1 cellular context compared by ENCODE assay signal in the genomic region with DNA sequence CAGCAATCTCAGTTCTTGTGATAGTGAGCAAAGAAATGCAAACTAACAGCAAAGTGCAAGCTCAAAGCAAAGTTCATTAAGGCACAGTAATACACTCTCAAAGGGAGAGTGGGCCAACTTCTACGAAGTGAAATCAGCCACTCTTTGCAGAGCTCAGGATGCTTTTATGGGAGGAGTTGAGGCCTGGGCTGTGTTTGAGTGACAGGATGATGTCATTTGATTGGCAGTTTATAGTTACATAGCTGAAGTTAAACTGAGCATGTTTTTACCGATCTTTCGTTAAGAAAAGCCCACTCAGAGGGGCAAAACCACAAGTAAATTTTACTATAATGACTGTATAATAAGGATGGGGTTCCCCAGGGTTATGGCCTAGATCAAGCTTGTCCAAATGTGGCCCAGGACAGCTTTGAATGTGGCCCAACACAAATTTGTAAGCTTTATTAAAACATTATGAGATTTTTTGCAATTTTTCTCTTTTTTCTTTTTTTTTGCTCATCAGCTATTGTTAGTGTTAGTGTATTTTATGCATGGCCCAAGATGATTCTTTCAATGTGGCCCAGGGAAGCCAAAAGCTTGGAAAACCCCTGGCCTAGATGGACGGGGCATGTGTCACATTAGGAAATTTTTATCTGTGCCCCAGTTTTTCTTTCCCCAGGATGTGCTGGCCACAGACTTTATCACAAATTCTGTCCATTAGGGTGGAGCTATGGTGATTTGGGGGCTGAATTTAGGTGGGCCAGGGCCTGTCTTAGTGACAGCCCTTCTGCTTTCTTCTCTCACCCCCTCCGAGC.
A peak's percentile ranks its signal among the peaks of the same experiment; 100 is the strongest.
TF ChIP-seq lines count a peak whose summit lies in the region.

No MANE protein-coding gene starts in this region.

TF ChIP-seq in K562, 482 proteins besides CTCF, POLR2A, EP300 and RAD21 (continued from another document and continues in another):
- TF ChIP-seq, protein P1, sequence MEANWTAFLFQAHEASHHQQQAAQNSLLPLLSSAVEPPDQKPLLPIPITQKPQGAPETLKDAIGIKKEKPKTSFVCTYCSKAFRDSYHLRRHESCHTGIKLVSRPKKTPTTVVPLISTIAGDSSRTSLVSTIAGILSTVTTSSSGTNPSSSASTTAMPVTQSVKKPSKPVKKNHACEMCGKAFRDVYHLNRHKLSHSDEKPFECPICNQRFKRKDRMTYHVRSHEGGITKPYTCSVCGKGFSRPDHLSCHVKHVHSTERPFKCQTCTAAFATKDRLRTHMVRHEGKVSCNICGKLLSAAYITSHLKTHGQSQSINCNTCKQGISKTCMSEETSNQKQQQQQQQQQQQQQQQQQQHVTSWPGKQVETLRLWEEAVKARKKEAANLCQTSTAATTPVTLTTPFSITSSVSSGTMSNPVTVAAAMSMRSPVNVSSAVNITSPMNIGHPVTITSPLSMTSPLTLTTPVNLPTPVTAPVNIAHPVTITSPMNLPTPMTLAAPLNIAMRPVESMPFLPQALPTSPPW (CRISPR knock-in tag; IDR thresholded peaks at IDR 0.05): no peak
- TF ChIP-seq ZNF444 (CRISPR knock-in tag; IDR thresholded peaks at IDR 0.05): no peak
- no peak for TF ChIP-seq FOXM1 (IDR thresholded peaks at IDR 0.05; ENCODE audit: low read depth)
- no peak for TF ChIP-seq FOXM1 (CRISPR knock-in tag; IDR thresholded peaks at IDR 0.05; ENCODE audit: low read depth)
- no peak for TF ChIP-seq TAF15 (IDR thresholded peaks at IDR 0.05; ENCODE audit: low read depth, low read length)
- TF ChIP-seq, protein P2, sequence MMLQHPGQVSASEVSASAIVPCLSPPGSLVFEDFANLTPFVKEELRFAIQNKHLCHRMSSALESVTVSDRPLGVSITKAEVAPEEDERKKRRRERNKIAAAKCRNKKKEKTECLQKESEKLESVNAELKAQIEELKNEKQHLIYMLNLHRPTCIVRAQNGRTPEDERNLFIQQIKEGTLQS (IDR thresholded peaks at IDR 0.05): peak; percentile 55
- TF ChIP-seq, protein P2 (CRISPR knock-in tag; conservative IDR thresholded peaks at IDR 0.05): no peak
- TF ChIP-seq IFI16 (CRISPR knock-in tag; IDR thresholded peaks at IDR 0.05): no peak
- TF ChIP-seq, protein P3, sequence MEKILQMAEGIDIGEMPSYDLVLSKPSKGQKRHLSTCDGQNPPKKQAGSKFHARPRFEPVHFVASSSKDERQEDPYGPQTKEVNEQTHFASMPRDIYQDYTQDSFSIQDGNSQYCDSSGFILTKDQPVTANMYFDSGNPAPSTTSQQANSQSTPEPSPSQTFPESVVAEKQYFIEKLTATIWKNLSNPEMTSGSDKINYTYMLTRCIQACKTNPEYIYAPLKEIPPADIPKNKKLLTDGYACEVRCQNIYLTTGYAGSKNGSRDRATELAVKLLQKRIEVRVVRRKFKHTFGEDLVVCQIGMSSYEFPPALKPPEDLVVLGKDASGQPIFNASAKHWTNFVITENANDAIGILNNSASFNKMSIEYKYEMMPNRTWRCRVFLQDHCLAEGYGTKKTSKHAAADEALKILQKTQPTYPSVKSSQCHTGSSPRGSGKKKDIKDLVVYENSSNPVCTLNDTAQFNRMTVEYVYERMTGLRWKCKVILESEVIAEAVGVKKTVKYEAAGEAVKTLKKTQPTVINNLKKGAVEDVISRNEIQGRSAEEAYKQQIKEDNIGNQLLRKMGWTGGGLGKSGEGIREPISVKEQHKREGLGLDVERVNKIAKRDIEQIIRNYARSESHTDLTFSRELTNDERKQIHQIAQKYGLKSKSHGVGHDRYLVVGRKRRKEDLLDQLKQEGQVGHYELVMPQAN (IDR thresholded peaks at IDR 0.05; ENCODE audit: borderline replicate concordance): no peak
- TF ChIP-seq, protein P4, sequence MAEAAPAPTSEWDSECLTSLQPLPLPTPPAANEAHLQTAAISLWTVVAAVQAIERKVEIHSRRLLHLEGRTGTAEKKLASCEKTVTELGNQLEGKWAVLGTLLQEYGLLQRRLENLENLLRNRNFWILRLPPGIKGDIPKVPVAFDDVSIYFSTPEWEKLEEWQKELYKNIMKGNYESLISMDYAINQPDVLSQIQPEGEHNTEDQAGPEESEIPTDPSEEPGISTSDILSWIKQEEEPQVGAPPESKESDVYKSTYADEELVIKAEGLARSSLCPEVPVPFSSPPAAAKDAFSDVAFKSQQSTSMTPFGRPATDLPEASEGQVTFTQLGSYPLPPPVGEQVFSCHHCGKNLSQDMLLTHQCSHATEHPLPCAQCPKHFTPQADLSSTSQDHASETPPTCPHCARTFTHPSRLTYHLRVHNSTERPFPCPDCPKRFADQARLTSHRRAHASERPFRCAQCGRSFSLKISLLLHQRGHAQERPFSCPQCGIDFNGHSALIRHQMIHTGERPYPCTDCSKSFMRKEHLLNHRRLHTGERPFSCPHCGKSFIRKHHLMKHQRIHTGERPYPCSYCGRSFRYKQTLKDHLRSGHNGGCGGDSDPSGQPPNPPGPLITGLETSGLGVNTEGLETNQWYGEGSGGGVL (CRISPR knock-in tag; IDR thresholded peaks at IDR 0.05): no peak
- TF ChIP-seq ATF7 (IDR thresholded peaks at IDR 0.05): peak; percentile 48; the same call in 1 of the 2 replicates
- no peak for TF ChIP-seq TAF9B (IDR thresholded peaks at IDR 0.05; ENCODE audit: partially characterized antibody)
- no peak for TF ChIP-seq ZNF589 (CRISPR knock-in tag; IDR thresholded peaks at IDR 0.05; ENCODE audit: low read depth)
- no peak for TF ChIP-seq ATF1 (CRISPR knock-in tag; IDR thresholded peaks at IDR 0.05)
- peak; percentile 33; the same call in 1 of the 2 replicates for TF ChIP-seq ATF1 (tag; IDR thresholded peaks at IDR 0.05)
- TF ChIP-seq, protein P5, sequence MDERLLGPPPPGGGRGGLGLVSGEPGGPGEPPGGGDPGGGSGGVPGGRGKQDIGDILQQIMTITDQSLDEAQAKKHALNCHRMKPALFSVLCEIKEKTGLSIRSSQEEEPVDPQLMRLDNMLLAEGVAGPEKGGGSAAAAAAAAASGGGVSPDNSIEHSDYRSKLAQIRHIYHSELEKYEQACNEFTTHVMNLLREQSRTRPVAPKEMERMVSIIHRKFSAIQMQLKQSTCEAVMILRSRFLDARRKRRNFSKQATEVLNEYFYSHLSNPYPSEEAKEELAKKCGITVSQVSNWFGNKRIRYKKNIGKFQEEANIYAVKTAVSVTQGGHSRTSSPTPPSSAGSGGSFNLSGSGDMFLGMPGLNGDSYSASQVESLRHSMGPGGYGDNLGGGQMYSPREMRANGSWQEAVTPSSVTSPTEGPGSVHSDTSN (CRISPR knock-in tag; IDR thresholded peaks at IDR 0.05; ENCODE audit: low read depth): peak; percentile 43
- TF ChIP-seq, protein P5 (tag; conservative IDR thresholded peaks at IDR 0.05; ENCODE audit: low read depth): peak; percentile 78
- TF ChIP-seq HIVEP1 (CRISPR knock-in tag; IDR thresholded peaks at IDR 0.05): no peak
- TF ChIP-seq EP400 (IDR thresholded peaks at IDR 0.05): no peak
- TF ChIP-seq, protein P6, sequence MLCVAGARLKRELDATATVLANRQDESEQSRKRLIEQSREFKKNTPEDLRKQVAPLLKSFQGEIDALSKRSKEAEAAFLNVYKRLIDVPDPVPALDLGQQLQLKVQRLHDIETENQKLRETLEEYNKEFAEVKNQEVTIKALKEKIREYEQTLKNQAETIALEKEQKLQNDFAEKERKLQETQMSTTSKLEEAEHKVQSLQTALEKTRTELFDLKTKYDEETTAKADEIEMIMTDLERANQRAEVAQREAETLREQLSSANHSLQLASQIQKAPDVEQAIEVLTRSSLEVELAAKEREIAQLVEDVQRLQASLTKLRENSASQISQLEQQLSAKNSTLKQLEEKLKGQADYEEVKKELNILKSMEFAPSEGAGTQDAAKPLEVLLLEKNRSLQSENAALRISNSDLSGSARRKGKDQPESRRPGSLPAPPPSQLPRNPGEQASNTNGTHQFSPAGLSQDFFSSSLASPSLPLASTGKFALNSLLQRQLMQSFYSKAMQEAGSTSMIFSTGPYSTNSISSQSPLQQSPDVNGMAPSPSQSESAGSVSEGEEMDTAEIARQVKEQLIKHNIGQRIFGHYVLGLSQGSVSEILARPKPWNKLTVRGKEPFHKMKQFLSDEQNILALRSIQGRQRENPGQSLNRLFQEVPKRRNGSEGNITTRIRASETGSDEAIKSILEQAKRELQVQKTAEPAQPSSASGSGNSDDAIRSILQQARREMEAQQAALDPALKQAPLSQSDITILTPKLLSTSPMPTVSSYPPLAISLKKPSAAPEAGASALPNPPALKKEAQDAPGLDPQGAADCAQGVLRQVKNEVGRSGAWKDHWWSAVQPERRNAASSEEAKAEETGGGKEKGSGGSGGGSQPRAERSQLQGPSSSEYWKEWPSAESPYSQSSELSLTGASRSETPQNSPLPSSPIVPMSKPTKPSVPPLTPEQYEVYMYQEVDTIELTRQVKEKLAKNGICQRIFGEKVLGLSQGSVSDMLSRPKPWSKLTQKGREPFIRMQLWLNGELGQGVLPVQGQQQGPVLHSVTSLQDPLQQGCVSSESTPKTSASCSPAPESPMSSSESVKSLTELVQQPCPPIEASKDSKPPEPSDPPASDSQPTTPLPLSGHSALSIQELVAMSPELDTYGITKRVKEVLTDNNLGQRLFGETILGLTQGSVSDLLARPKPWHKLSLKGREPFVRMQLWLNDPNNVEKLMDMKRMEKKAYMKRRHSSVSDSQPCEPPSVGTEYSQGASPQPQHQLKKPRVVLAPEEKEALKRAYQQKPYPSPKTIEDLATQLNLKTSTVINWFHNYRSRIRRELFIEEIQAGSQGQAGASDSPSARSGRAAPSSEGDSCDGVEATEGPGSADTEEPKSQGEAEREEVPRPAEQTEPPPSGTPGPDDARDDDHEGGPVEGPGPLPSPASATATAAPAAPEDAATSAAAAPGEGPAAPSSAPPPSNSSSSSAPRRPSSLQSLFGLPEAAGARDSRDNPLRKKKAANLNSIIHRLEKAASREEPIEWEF (CRISPR knock-in tag; IDR thresholded peaks at IDR 0.05): no peak
- TF ChIP-seq, protein P7, sequence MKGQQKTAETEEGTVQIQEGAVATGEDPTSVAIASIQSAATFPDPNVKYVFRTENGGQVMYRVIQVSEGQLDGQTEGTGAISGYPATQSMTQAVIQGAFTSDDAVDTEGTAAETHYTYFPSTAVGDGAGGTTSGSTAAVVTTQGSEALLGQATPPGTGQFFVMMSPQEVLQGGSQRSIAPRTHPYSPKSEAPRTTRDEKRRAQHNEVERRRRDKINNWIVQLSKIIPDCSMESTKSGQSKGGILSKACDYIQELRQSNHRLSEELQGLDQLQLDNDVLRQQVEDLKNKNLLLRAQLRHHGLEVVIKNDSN (CRISPR knock-in tag; IDR thresholded peaks at IDR 0.05): no peak
- TF ChIP-seq NCOA1 (IDR thresholded peaks at IDR 0.05; ENCODE audit: low read depth): no peak
- TF ChIP-seq SMARCE1 (IDR thresholded peaks at IDR 0.05): no peak
- TF ChIP-seq, protein P8, sequence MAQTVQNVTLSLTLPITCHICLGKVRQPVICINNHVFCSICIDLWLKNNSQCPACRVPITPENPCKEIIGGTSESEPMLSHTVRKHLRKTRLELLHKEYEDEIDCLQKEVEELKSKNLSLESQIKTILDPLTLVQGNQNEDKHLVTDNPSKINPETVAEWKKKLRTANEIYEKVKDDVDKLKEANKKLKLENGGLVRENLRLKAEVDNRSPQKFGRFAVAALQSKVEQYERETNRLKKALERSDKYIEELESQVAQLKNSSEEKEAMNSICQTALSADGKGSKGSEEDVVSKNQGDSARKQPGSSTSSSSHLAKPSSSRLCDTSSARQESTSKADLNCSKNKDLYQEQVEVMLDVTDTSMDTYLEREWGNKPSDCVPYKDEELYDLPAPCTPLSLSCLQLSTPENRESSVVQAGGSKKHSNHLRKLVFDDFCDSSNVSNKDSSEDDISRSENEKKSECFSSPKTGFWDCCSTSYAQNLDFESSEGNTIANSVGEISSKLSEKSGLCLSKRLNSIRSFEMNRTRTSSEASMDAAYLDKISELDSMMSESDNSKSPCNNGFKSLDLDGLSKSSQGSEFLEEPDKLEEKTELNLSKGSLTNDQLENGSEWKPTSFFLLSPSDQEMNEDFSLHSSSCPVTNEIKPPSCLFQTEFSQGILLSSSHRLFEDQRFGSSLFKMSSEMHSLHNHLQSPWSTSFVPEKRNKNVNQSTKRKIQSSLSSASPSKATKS (CRISPR knock-in tag; IDR thresholded peaks at IDR 0.05): no peak
- TF ChIP-seq, protein P9, sequence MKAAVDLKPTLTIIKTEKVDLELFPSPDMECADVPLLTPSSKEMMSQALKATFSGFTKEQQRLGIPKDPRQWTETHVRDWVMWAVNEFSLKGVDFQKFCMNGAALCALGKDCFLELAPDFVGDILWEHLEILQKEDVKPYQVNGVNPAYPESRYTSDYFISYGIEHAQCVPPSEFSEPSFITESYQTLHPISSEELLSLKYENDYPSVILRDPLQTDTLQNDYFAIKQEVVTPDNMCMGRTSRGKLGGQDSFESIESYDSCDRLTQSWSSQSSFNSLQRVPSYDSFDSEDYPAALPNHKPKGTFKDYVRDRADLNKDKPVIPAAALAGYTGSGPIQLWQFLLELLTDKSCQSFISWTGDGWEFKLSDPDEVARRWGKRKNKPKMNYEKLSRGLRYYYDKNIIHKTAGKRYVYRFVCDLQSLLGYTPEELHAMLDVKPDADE (conservative IDR thresholded peaks at IDR 0.05; ENCODE audit: control insufficient read depth, low read depth, low read length): no peak
- no peak for TF ChIP-seq ZBTB1 (CRISPR knock-in tag; IDR thresholded peaks at IDR 0.05; ENCODE audit: borderline replicate concordance, low read depth)
- TF ChIP-seq, protein P10, sequence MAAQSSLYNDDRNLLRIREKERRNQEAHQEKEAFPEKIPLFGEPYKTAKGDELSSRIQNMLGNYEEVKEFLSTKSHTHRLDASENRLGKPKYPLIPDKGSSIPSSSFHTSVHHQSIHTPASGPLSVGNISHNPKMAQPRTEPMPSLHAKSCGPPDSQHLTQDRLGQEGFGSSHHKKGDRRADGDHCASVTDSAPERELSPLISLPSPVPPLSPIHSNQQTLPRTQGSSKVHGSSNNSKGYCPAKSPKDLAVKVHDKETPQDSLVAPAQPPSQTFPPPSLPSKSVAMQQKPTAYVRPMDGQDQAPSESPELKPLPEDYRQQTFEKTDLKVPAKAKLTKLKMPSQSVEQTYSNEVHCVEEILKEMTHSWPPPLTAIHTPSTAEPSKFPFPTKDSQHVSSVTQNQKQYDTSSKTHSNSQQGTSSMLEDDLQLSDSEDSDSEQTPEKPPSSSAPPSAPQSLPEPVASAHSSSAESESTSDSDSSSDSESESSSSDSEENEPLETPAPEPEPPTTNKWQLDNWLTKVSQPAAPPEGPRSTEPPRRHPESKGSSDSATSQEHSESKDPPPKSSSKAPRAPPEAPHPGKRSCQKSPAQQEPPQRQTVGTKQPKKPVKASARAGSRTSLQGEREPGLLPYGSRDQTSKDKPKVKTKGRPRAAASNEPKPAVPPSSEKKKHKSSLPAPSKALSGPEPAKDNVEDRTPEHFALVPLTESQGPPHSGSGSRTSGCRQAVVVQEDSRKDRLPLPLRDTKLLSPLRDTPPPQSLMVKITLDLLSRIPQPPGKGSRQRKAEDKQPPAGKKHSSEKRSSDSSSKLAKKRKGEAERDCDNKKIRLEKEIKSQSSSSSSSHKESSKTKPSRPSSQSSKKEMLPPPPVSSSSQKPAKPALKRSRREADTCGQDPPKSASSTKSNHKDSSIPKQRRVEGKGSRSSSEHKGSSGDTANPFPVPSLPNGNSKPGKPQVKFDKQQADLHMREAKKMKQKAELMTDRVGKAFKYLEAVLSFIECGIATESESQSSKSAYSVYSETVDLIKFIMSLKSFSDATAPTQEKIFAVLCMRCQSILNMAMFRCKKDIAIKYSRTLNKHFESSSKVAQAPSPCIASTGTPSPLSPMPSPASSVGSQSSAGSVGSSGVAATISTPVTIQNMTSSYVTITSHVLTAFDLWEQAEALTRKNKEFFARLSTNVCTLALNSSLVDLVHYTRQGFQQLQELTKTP (IDR thresholded peaks at IDR 0.05; ENCODE audit: low read depth in 1 of 2, partially characterized antibody in 2 of 2): no peak
